ENCODE assay signal across 8 cellular contexts in the genomic region with DNA sequence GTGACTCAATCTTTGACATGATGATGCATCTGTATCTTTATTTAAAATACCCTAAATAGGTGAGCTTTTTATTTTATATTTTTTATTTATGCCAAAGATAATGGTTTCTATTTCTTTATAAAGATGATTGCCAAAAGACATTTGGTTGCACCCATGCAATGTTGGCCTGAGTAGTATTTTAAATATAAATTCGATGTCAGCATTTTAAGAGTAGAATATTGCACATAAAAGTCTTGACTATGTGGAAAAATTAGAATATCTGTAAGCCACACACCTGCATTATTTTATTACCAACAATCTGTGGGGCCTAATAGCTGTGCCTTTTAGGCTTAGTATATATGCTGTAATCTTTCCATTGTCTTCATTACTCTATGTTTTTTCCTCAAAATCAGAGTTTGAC.
"Had no signal": no experiment of that assay in that cellular context is flagged by ENCODE, and none has a peak within 500 bp of the region (broad histone marks: within the 10 kb centered on the region; RNA-seq: fewer than 3 reads in every experiment).

No MANE protein-coding gene starts in this region.

- H3K4me1 Mint-ChIP-seq: GM23338, IgD-negative memory B cell had no signal

- DNase-seq: H9, HCEC 1CT, KBM-7 had no signal

- H3K27ac Mint-ChIP-seq: GM23338, H9, IgD-negative memory B cell had no signal

- H3K9me3 Mint-ChIP-seq: GM23338 had no signal

- H3K27me3 Mint-ChIP-seq: IgD-negative memory B cell had no signal

- H3K36me3 Mint-ChIP-seq: IgD-negative memory B cell had no signal

- FAIRE-seq: H1, H54, HTR-8/SVneo had no signal

- H3K4me3 ChIP-seq: GM23338 had no signal

- H3K4me3 Mint-ChIP-seq: GM23338, H9, IgD-negative memory B cell had no signal
